Comparison of ENCODE assay signal across 26 cellular contexts in genomic region chr5:119949426-119949999, GRCh38.
"Had no signal": no experiment of that assay in that cellular context is flagged by ENCODE, and none has a peak within 500 bp of the region (broad histone marks: within the 10 kb centered on the region; RNA-seq: fewer than 3 reads in every experiment).

No MANE protein-coding gene starts in this region.

- H2AFZ ChIP-seq: hepatocyte, neural progenitor cell, parathyroid adenoma had no signal

- H3K27me3 Mint-ChIP-seq: dendritic cell treated with granulocyte-macrophage colony-stimulating factor and Interleukin-4, amounts not matched to agents 40 ng/mL and 50 ng/mL, for 4 days; naive thymus-derived CD4-positive, alpha-beta T cell; progenitor cell of endocrine pancreas; stimulated activated naive CD8-positive, alpha-beta T cell treated with anti-CD3 and anti-CD28 coated beads, Interleukin-15, amount 100 ng/mL, for 72 hours; type B pancreatic cell had no signal

- DNase-seq: colonic mucosa; effector CD8-positive, alpha-beta T cell; foreskin keratinocyte; heart left ventricle; kidney; mesenchymal stem cell; midbrain; naive thymus-derived CD4-positive, alpha-beta T cell; right lobe of liver; small intestine; stimulated activated CD4-positive, alpha-beta T cell treated with anti-CD3 and anti-CD28 coated beads, Interleukin-15, amount 100 ng/mL, for 24 hours; stimulated activated CD4-positive, alpha-beta T cell treated with anti-CD3 and anti-CD28 coated beads, Interleukin-2, amount 100 ng/mL, for 48 hours; stimulated activated naive CD4-positive, alpha-beta T cell; stimulated activated naive CD8-positive, alpha-beta T cell treated with anti-CD3 and anti-CD28 coated beads, Interleukin-15, amount 100 ng/mL, for 72 hours; thyroid gland had no signal

- H3K27ac Mint-ChIP-seq: dendritic cell treated with granulocyte-macrophage colony-stimulating factor and Interleukin-4, amounts not matched to agents 40 ng/mL and 50 ng/mL, for 4 days; naive thymus-derived CD4-positive, alpha-beta T cell; nephron; neural progenitor cell; progenitor cell of endocrine pancreas; stimulated activated naive CD8-positive, alpha-beta T cell treated with anti-CD3 and anti-CD28 coated beads, Interleukin-15, amount 100 ng/mL, for 72 hours; type B pancreatic cell had no signal

- H3K9me3 Mint-ChIP-seq: dendritic cell treated with granulocyte-macrophage colony-stimulating factor and Interleukin-4, amounts not matched to agents 40 ng/mL and 50 ng/mL, for 4 days; stimulated activated naive CD8-positive, alpha-beta T cell treated with anti-CD3 and anti-CD28 coated beads, Interleukin-15, amount 100 ng/mL, for 72 hours had no signal

- H3K79me2 ChIP-seq: hepatocyte, parathyroid adenoma had no signal

- H3K36me3 ChIP-seq: colonic mucosa, esophagus muscularis mucosa, gastroesophageal sphincter, heart left ventricle, neural progenitor cell, right lobe of liver, thyroid gland had no signal

- ATAC-seq: foreskin keratinocyte; gastroesophageal sphincter; heart left ventricle; left lobe of liver; naive thymus-derived CD4-positive, alpha-beta T cell; right lobe of liver; stimulated activated naive CD8-positive, alpha-beta T cell treated with anti-CD3 and anti-CD28 coated beads, Interleukin-15, amount 100 ng/mL, for 72 hours had no signal

- H3K27me3 ChIP-seq: colonic mucosa, esophagus muscularis mucosa, foreskin keratinocyte, gastroesophageal sphincter, heart left ventricle, hepatocyte, neural progenitor cell, right lobe of liver, thyroid gland had no signal

- H3K4me2 ChIP-seq: hepatocyte, neural progenitor cell had no signal

- H3K4me1 ChIP-seq: colonic mucosa, esophagus muscularis mucosa, foreskin keratinocyte, gastroesophageal sphincter, heart left ventricle, neural progenitor cell, parathyroid adenoma, right lobe of liver, thyroid gland had no signal

- H3K36me3 Mint-ChIP-seq: naive thymus-derived CD4-positive, alpha-beta T cell; neural progenitor cell; type B pancreatic cell had no signal

- H3K27ac ChIP-seq: colonic mucosa, esophagus muscularis mucosa, foreskin keratinocyte, gastroesophageal sphincter, heart left ventricle, hepatocyte, neural progenitor cell, parathyroid adenoma, right lobe of liver, thyroid gland had no signal

- H3K9ac ChIP-seq: neural progenitor cell, parathyroid adenoma had no signal

- H3K4me1 Mint-ChIP-seq: naive thymus-derived CD4-positive, alpha-beta T cell; nephron; neural progenitor cell; stimulated activated naive CD8-positive, alpha-beta T cell treated with anti-CD3 and anti-CD28 coated beads, Interleukin-15, amount 100 ng/mL, for 72 hours had no signal

- H3K9me3 ChIP-seq: colonic mucosa, esophagus muscularis mucosa, gastroesophageal sphincter, heart left ventricle, right lobe of liver, thyroid gland had no signal

- H3K4me3 Mint-ChIP-seq: dendritic cell treated with granulocyte-macrophage colony-stimulating factor and Interleukin-4, amounts not matched to agents 40 ng/mL and 50 ng/mL, for 4 days; naive thymus-derived CD4-positive, alpha-beta T cell; nephron; neural progenitor cell; stimulated activated naive CD8-positive, alpha-beta T cell treated with anti-CD3 and anti-CD28 coated beads, Interleukin-15, amount 100 ng/mL, for 72 hours; type B pancreatic cell had no signal

- H3K4me3 ChIP-seq: colonic mucosa, esophagus muscularis mucosa, gastroesophageal sphincter, heart left ventricle, hepatocyte, lung, neural progenitor cell, right lobe of liver, thyroid gland had no signal
